In the genomic region with DNA sequence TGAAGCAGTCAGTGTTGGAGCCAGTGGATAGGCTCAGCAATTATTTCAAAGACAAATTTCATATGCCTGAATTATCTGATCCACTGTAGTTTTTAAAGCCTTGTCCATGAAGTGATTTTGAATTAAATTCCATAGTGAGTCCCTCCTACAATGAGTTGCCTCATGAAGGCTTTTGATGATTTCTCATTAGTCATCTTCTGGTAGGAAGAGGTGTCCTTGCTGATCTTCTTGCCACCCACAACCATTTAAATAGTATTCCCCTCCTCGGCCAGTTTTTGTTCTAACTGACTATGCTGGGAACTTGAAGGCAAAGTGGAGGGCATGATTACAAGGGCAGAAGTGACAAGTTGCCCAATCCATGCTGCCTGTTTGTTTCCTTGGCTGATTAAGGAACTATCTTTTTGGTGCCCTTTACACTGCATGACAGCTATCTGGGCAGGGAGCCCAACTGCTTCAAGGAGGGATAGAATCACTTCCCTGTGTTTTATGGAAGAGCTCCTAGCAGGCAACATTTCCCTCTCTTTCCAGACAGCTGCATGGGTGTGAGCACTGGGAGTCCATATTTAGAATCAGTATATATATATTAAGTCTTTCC, we compare ENCODE assay signal across 13 cellular contexts.
DNase-seq lines count a peak whose midpoint lies in the region; ATAC-seq and TF ChIP-seq lines count a peak whose summit lies in the region.
"Had no signal": no experiment of that assay in that cellular context is flagged by ENCODE, and none has a peak within 500 bp of the region (broad histone marks: within the 10 kb centered on the region; RNA-seq: fewer than 3 reads in every experiment).

No MANE protein-coding gene starts in this region.

- no peaks in the 10 kb centered on the region for H3K4me1 ChIP-seq in thyroid gland

- H3K27me3 ChIP-seq in thyroid gland: no peaks in the 10 kb centered on the region

- DNase-seq in DMS53 (lab: John Stamatoyannopoulos, UW): peak; percentile 2
- no peak for DNase-seq in DMS53 treated with DMSO at 0.1 percent for 48 hours (lab: John Stamatoyannopoulos, UW; ENCODE audit: unreplicated experiment)
- DNase-seq in amniotic epithelial cell (ENCODE audit: low read depth): peak; percentile 4
- peak; percentile 58 for DNase-seq in kidney tubule cell (ENCODE audit: low spot score)
- peak; percentile 8 to 14 for DNase-seq in thyroid gland
- DNase-seq in cortex of kidney (lab: John Stamatoyannopoulos, UW): no peak
- DNase-seq: 8988T; activated effector memory CD4-positive, alpha-beta T cell treated with anti-CD3 and anti-CD28 coated beads, Interleukin-2, amount 50 U/mL, for 16 hours; KBM-7; NCI-H345 had no signal

- WGBS in thyroid gland, 2 donors: 50 to 53% methylated on average over 1 of the region's 1 CpG

- H3K4me3 ChIP-seq in thyroid gland (replicated peaks in 1 of 3): no peak overlapping the region
- H3K4me3 ChIP-seq: coronary artery had no signal

- no peak for ATAC-seq in HG02571 (IDR thresholded peaks at IDR 0.05; ENCODE audit: unreplicated experiment)
- no peak for ATAC-seq in GM19397 (IDR thresholded peaks at IDR 0.05; ENCODE audit: unreplicated experiment)

- TF ChIP-seq POLR2A in thyroid gland (IDR thresholded peaks at IDR 0.05): no peak

- no peaks in the 10 kb centered on the region for H3K9me3 ChIP-seq in thyroid gland

- no peaks in the 10 kb centered on the region for H3K36me3 ChIP-seq in thyroid gland

- no peak for TF ChIP-seq CTCF in thyroid gland (IDR thresholded peaks at IDR 0.05)

- H3K27ac ChIP-seq in thyroid gland: no peak overlapping the region
- H3K27ac ChIP-seq: coronary artery had no signal

- intact Hi-C loops in thyroid gland (cut with DNase I): no loop called here

Comparison
In these comparisons a context has a peak if more than half of its experiments do, and no peak if none do; other contexts are left out.
1. DNase-seq: peak in DMS53 (single experiment), amniotic epithelial cell (single experiment), kidney tubule cell (single experiment) and thyroid gland (2 of 2); none in DMS53 treated with DMSO at 0.1 percent for 48 hours (single experiment) and cortex of kidney (single experiment).